In the genomic region with DNA sequence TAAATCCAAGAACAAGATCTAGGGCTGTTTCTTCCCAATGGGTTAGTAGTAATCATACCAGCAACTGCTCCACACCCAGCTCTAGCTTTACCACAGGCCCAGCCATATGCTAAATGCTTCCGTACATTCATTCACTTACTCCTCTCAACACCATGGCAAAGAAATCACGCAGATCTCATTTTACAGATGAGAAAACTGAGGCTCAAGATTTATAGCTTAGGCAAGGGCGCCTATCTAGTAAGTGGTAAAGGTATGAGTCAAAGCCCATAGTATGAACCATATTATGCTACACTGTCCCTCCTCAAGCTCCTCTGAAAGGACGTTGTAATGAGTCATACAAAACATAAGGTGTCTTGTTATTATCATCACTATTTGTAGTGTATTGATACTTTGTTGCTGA, we compare ENCODE assay signal across 10 cellular contexts.
DNase-seq lines count a peak whose midpoint lies in the region; ATAC-seq and TF ChIP-seq lines count a peak whose summit lies in the region.
"Had no signal": no experiment of that assay in that cellular context is flagged by ENCODE, and none has a peak within 500 bp of the region (broad histone marks: within the 10 kb centered on the region; RNA-seq: fewer than 3 reads in every experiment).

No MANE protein-coding gene starts in this region.

- peaks cover 0 to 84% (median 52%) of the 10 kb centered on the region in 12 donors for H3K4me1 ChIP-seq in heart left ventricle
- H3K4me1 ChIP-seq in Karpas-422 (ENCODE audit: low read length), result no peaks in the 10 kb centered on the region
- peaks cover 29% of the 10 kb centered on the region for H3K4me1 ChIP-seq in GM23248 (ENCODE audit: insufficient read depth)

- no peak for TF ChIP-seq POLR2A in heart left ventricle (IDR thresholded peaks at IDR 0.05)

- H4K20me1 ChIP-seq in Karpas-422 (ENCODE audit: insufficient read depth, low read depth, low read length) (no peaks in the 10 kb centered on the region), GM23248 (ENCODE audit: insufficient read depth) (no peaks in the 10 kb centered on the region)

- ATAC-seq in heart left ventricle, result no peak
- peak; percentile 70 for ATAC-seq in HG02678 (IDR thresholded peaks at IDR 0.05; ENCODE audit: unreplicated experiment)
- peak; percentile 6; the same call in 1 of the 3 replicates for ATAC-seq in SK-N-SH treated with all-trans-retinoic acid at 6 μM for 48 hours
- peak; percentile 74 for ATAC-seq in stimulated activated naive CD8-positive, alpha-beta T cell treated with anti-CD3 and anti-CD28 coated beads, Interleukin-15, Interleukin-2, amounts not matched to agents 100 U/mL and 50 U/mL, for 24 hours

- H3K9me3 ChIP-seq in heart left ventricle (no peaks in the 10 kb centered on the region), Karpas-422 (ENCODE audit: low read length) (no peaks in the 10 kb centered on the region), GM23248 (ENCODE audit: low read depth) (no peaks in the 10 kb centered on the region)
- H3K9me3 ChIP-seq: suprapubic skin had no signal

- H3K9me2 ChIP-seq in Karpas-422 (replicated peaks; ENCODE audit: insufficient read depth, low read length) (no peaks in the 10 kb centered on the region), GM23248 (ENCODE audit: insufficient read depth) (no peaks in the 10 kb centered on the region)

- H3K4me3 ChIP-seq in heart left ventricle (no peak overlapping the region), Karpas-422 (ENCODE audit: low read length) (no peak overlapping the region), GM23248 (no peak overlapping the region)
- H3K4me3 ChIP-seq: suprapubic skin had no signal

- no peak for TF ChIP-seq CTCF in heart left ventricle (IDR thresholded peaks at IDR 0.05)

- in situ Hi-C loops in GM23248 (cut with MboI), result no loop called here

- H3K27me3 ChIP-seq in heart left ventricle (no peaks in the 10 kb centered on the region), Karpas-422 (ENCODE audit: low read length) (no peaks in the 10 kb centered on the region), GM23248 (replicated peaks; ENCODE audit: insufficient read depth) (no peaks in the 10 kb centered on the region)
- H3K27me3 ChIP-seq: suprapubic skin had no signal

- H2AFZ ChIP-seq in Karpas-422 (ENCODE audit: low read length), result no peak overlapping the region
- no peak overlapping the region for H2AFZ ChIP-seq in GM23248

- intact Hi-C loops in heart left ventricle (cut with DNase I) (loop anchor here in 2 of 10 donors (5.0 to 10.0 kb wide), 4 partner anchors 65 to 83 kb away; partner anchors contain the start of gene NIBAN1 (in 2 of the 2)), cardiac septum (cut with DNase I) (no loop called here)

- H3K36me3 ChIP-seq in heart left ventricle (peaks cover 0 to 54% (median 29%) of the 10 kb centered on the region in 9 donors), Karpas-422 (ENCODE audit: insufficient read depth, low read length) (no peaks in the 10 kb centered on the region), GM23248 (ENCODE audit: low read depth) (0 out of 2 replicates have a peak, but pooled peaks cover 4% of the 10 kb centered on the region)
- H3K36me3 ChIP-seq: suprapubic skin had no signal

- H3K27ac ChIP-seq in heart left ventricle, result peak overlapping the region in 11 of 12 donors; percentile 8 to 90 (median 81)
- H3K27ac ChIP-seq in Karpas-422 (ENCODE audit: low read length), result no peak overlapping the region
- no peak overlapping the region for H3K27ac ChIP-seq in GM23248
- H3K27ac ChIP-seq: suprapubic skin had no signal

- H3K9ac ChIP-seq in Karpas-422 (ENCODE audit: low read length) (no peak overlapping the region), GM23248 (no peak overlapping the region)

- WGBS in heart left ventricle, 4 donors, result 92 to 95% (median 93%) methylated on average over 4 of the region's 4 CpGs
- 86% methylated on average over 4 of the region's 4 CpGs for WGBS in GM23248 (ENCODE audit: low coverage in 1 of 2, low lambda C conversion rate in 2 of 2, missing lambda C conversion rate in 2 of 2), 2 experiments

- H3F3A ChIP-seq in GM23248 (ENCODE audit: insufficient read depth), result peaks cover 29% of the 10 kb centered on the region

- H3K4me2 ChIP-seq in Karpas-422 (ENCODE audit: low read depth, low read length, poor library complexity, severe bottlenecking), result no peak overlapping the region
- H3K4me2 ChIP-seq in GM23248 (ENCODE audit: unreplicated experiment), result no peak overlapping the region

- H3K79me2 ChIP-seq in Karpas-422 (ENCODE audit: low read length) (no peaks in the 10 kb centered on the region), GM23248 (ENCODE audit: insufficient read depth) (no peaks in the 10 kb centered on the region)

- DNase-seq in heart left ventricle (no peak), cardiac septum (ENCODE audit: low spot score) (no peak), Karpas-422 (no peak), Kasumi-1 (lab: John Stamatoyannopoulos, UW) (no peak), GM23248 (no peak)
- no peak for DNase-seq in stimulated activated naive CD8-positive, alpha-beta T cell treated with anti-CD3 and anti-CD28 coated beads, Interleukin-15, Interleukin-2, amounts not matched to agents 100 U/mL and 50 U/mL, for 24 hours
- DNase-seq: OCI-M1 had no signal

TF ChIP-seq in SK-N-SH treated with all-trans-retinoic acid at 6 μM for 48 hours, 23 proteins besides CTCF, POLR2A, EP300 and RAD21:
- TF ChIP-seq SNAI2 (CRISPR knock-in tag; IDR thresholded peaks at IDR 0.05), result no peak
- peak; percentile 38; the same call in 1 of the 2 replicates for TF ChIP-seq TOX (CRISPR knock-in tag; IDR thresholded peaks at IDR 0.05; ENCODE audit: borderline replicate concordance)

Comparison
In these comparisons a context has a peak if more than half of its experiments do, and no peak if none do; other contexts are left out.
1. ATAC-seq: peak in HG02678 (single experiment), SK-N-SH treated with all-trans-retinoic acid at 6 μM for 48 hours (single experiment) and stimulated activated naive CD8-positive, alpha-beta T cell treated with anti-CD3 and anti-CD28 coated beads, Interleukin-15, Interleukin-2, amounts not matched to agents 100 U/mL and 50 U/mL, for 24 hours (single experiment); none in heart left ventricle (0 of 4).
2. H3K27ac ChIP-seq: peak in heart left ventricle (11 of 12); none in Karpas-422 (single experiment) and GM23248 (single experiment).